Comparison of ENCODE assay signal across 28 cellular contexts in genomic region chr11:91876746-91877145, GRCh38.
"Had no signal": no experiment of that assay in that cellular context is flagged by ENCODE, and none has a peak within 500 bp of the region (broad histone marks: within the 10 kb centered on the region; RNA-seq: fewer than 3 reads in every experiment).

No MANE protein-coding gene starts in this region.

- H3K27me3 ChIP-seq: colonic mucosa, dorsolateral prefrontal cortex, esophagus muscularis mucosa, esophagus squamous epithelium, foreskin keratinocyte, gastrocnemius medialis, gastroesophageal sphincter, heart left ventricle, heart right ventricle had no signal

- DNase-seq: colonic mucosa; cortex of kidney; dermis blood vessel endothelial cell; dorsolateral prefrontal cortex; effector CD4-positive, alpha-beta T cell; effector CD8-positive, alpha-beta T cell; effector memory CD4-positive, alpha-beta T cell; effector memory CD8-positive, alpha-beta T cell; endodermal cell; erythroblast; esophagus squamous epithelium; foreskin fibroblast; foreskin keratinocyte; foreskin melanocyte; gastrocnemius medialis; glutamatergic neuron; head of caudate nucleus; heart left ventricle; heart right ventricle had no signal

- FAIRE-seq: colon, endometrium, endothelial cell of umbilical vein, frontal cortex had no signal

- H3K27ac ChIP-seq: colonic mucosa, coronary artery, dorsolateral prefrontal cortex, epithelial cell of prostate, esophagus muscularis mucosa, esophagus squamous epithelium, foreskin keratinocyte, gastrocnemius medialis, gastroesophageal sphincter, heart left ventricle, heart right ventricle had no signal

- ATAC-seq: effector memory CD8-positive, alpha-beta T cell; esophagus mucosa; foreskin keratinocyte; gastrocnemius medialis; gastroesophageal sphincter; heart left ventricle; heart right ventricle had no signal

- H3K4me3 ChIP-seq: colonic mucosa, coronary artery, dorsolateral prefrontal cortex, esophagus muscularis mucosa, esophagus squamous epithelium, gastrocnemius medialis, gastroesophageal sphincter, heart left ventricle, heart right ventricle had no signal

- H3K4me1 ChIP-seq: colonic mucosa, esophagus muscularis mucosa, esophagus squamous epithelium, foreskin keratinocyte, gastrocnemius medialis, gastroesophageal sphincter had no signal

- H3K9me3 ChIP-seq: colonic mucosa, esophagus muscularis mucosa, esophagus squamous epithelium, gastrocnemius medialis, gastroesophageal sphincter, heart left ventricle had no signal

- H3K36me3 ChIP-seq: colonic mucosa, esophagus muscularis mucosa, esophagus squamous epithelium, gastrocnemius medialis, gastroesophageal sphincter, heart left ventricle, heart right ventricle had no signal
